1 cellular context compared by ENCODE assay signal in genomic region chrX:83771664-83772063, GRCh38.
TF ChIP-seq lines count a peak whose summit lies in the region.

No MANE protein-coding gene starts in this region.

TF ChIP-seq in H1, 55 proteins besides CTCF, POLR2A, EP300 and RAD21 (continued from another document):
- no peak for TF ChIP-seq CHD7 (IDR thresholded peaks at IDR 0.05; ENCODE audit: insufficient replicate concordance, low read length)
- TF ChIP-seq KDM1A (IDR thresholded peaks at IDR 0.05; ENCODE audit: borderline replicate concordance, low read length): no peak
- TF ChIP-seq JUN (IDR thresholded peaks at IDR 0.05; ENCODE audit: low read depth, low read length): no peak
- no peak for TF ChIP-seq CREB1 (IDR thresholded peaks at IDR 0.05)
